18 cellular contexts compared by ENCODE assay signal in the genomic region with DNA sequence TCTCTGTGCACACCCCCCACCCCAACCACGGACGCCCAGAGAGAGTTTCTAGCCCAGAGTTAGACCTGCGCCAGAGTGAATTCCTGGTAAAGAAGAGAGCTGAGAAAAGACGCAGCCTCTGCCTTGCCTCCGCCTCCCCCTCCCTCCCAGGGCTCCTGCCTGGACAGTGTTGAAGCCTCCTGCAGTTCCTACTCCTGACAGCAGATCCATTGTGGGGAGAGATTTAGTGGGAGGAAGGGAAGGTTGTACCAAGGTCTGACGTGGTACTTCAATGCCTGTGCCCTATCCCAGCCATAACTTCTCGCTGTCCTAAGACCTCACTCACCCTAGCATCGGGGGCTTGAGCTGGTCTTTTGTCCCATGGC. TPM values are rescaled to one million over a fixed set of nuclear protein-coding genes. Genes with fewer than 3 reads are reported as not detected.
DNase-seq lines count a peak whose midpoint lies in the region; ATAC-seq and TF ChIP-seq lines count a peak whose summit lies in the region.
"Had no signal": no experiment of that assay in that cellular context is flagged by ENCODE, and none has a peak within 500 bp of the region (broad histone marks: within the 10 kb centered on the region; RNA-seq: fewer than 3 reads in every experiment).

No MANE protein-coding gene starts in this region.

- H3K9me3 Mint-ChIP-seq in glutamatergic neuron (ENCODE audit: unreplicated experiment) (peaks cover 5% of the 10 kb centered on the region), HFFc6 (no peaks in the 10 kb centered on the region)
- H3K9me3 Mint-ChIP-seq: activated naive CD8-positive, alpha-beta T cell treated with anti-CD3 and anti-CD28 coated beads, Interleukin-2, amount 10 ng/mL, durations not matched to agents 7 days and 5 days; activated T-helper 1 cell treated with anti-CD3 and anti-CD28 coated beads, Interleukin-12 subunit alpha, Interleukin-12 subunit beta, Interleukin-2, Interleukin-4 antibody, amounts not matched to agents 30 ng/mL and 10 ng/mL and 1 ng/mL, durations not matched to agents 14 hours and 24 hours and 36 hours had no signal

- peaks cover 4% of the 10 kb centered on the region; the same call in 1 of the 2 replicates for H3K27me3 ChIP-seq in Panc1 (ENCODE audit: control insufficient read depth, insufficient read depth, low read length)

- no peak overlapping the region; a peak in 1 of 4 replicates for H3K4me3 ChIP-seq in Panc1 (ENCODE audit: low read depth in 2 of 2, low read length in 2 of 2)
- H3K4me3 ChIP-seq: gastrocnemius medialis had no signal

- H3K27ac Mint-ChIP-seq in glutamatergic neuron (ENCODE audit: unreplicated experiment), result peak overlapping the region; percentile 68
- H3K27ac Mint-ChIP-seq in HFFc6, result no peak overlapping the region
- H3K27ac Mint-ChIP-seq: activated naive CD8-positive, alpha-beta T cell treated with anti-CD3 and anti-CD28 coated beads, Interleukin-2, amount 10 ng/mL, durations not matched to agents 7 days and 5 days; activated T-helper 1 cell treated with anti-CD3 and anti-CD28 coated beads, Interleukin-12 subunit alpha, Interleukin-12 subunit beta, Interleukin-2, Interleukin-4 antibody, amounts not matched to agents 30 ng/mL and 10 ng/mL and 1 ng/mL, durations not matched to agents 14 hours and 24 hours and 36 hours had no signal

- DNase-seq in SHP77 treated with DMSO at 0.1 percent for 48 hours (lab: John Stamatoyannopoulos, UW), result peak; percentile 4
- no peak for DNase-seq in SHP77 (lab: John Stamatoyannopoulos, UW)
- DNase-seq in Panc1 (ENCODE audit: low read depth, low spot score), result no peak
- peak; percentile 72 for DNase-seq in glutamatergic neuron
- no peak for DNase-seq in T-helper 2 cell
- DNase-seq in HFFc6, result no peak
- DNase-seq: activated naive CD8-positive, alpha-beta T cell treated with anti-CD3 and anti-CD28 coated beads, Interleukin-2, amount 10 ng/mL, durations not matched to agents 7 days and 5 days; gastrocnemius medialis; left ventricle myocardium superior; NCI-H1048; stomach had no signal

- in situ Hi-C loops in Panc1 (cut with HindIII; ENCODE audit: low pct_unique_long_range_greater_than_20kb, low sequenced_read_pairs), result no loop called here

- TF ChIP-seq CTCF in Panc1 (IDR thresholded peaks at IDR 0.05) (no peak), glutamatergic neuron (IDR thresholded peaks at IDR 0.05; ENCODE audit: partially characterized antibody, unreplicated experiment) (no peak), HFFc6 (IDR thresholded peaks at IDR 0.05) (no peak)

- peaks cover 15% of the 10 kb centered on the region for H3K27me3 Mint-ChIP-seq in glutamatergic neuron (ENCODE audit: unreplicated experiment)
- H3K27me3 Mint-ChIP-seq in HFFc6 (ENCODE audit: insufficient read depth), result peaks cover 21% of the 10 kb centered on the region; the same call in 1 of the 2 replicates

- CTCF ChIA-PET in Panc1 (lab: Charles Lee), result interaction anchor here (1.0 kb wide), 1 partner anchor 23 kb away, joined by 3 read pairs; no protein-coding TSS in a partner anchor

- POLR2A ChIA-PET in Panc1 (lab: Charles Lee), result interaction anchor here (0.5 kb wide), 1 partner anchor 65 kb away, joined by 3 read pairs; no protein-coding TSS in a partner anchor

- no peaks in the 10 kb centered on the region for H3K4me1 ChIP-seq in Panc1 (ENCODE audit: control insufficient read depth, insufficient read depth, low read length)
- H3K4me1 ChIP-seq: gastrocnemius medialis had no signal

- H3K36me3 Mint-ChIP-seq in glutamatergic neuron (ENCODE audit: unreplicated experiment) (no peaks in the 10 kb centered on the region), HFFc6 (ENCODE audit: low read depth) (no peaks in the 10 kb centered on the region)
- H3K36me3 Mint-ChIP-seq: activated naive CD8-positive, alpha-beta T cell treated with anti-CD3 and anti-CD28 coated beads, Interleukin-2, amount 10 ng/mL, durations not matched to agents 7 days and 5 days had no signal

- no peaks in the 10 kb centered on the region for H3K9me3 ChIP-seq in Panc1 (ENCODE audit: control insufficient read depth, insufficient read depth, low read depth, low read length)
- H3K9me3 ChIP-seq: gastrocnemius medialis, stomach had no signal

- intact Hi-C loops in Panc1 (cut with micrococcal nuclease; ENCODE audit: unreplicated experiment), result no loop called here

- H3K27ac ChIP-seq in Panc1 (ENCODE audit: low read length), result no peak overlapping the region
- H3K27ac ChIP-seq: gastrocnemius medialis, KMS-11, stomach had no signal

- ATAC-seq in Panc1, result peak; percentile 45; the same call in 1 of the 2 replicates
- ATAC-seq in HG03025 (IDR thresholded peaks at IDR 0.05; ENCODE audit: low FRiP score, unreplicated experiment), result no peak
- ATAC-seq: activated CD4-positive, CD25-positive, alpha-beta regulatory T cell treated with anti-CD3 and anti-CD28 coated beads, Interleukin-2, amount 50 U/mL, for 24 hours; gastrocnemius medialis had no signal

- H3K36me3 ChIP-seq in Panc1 (ENCODE audit: control insufficient read depth, insufficient read depth, low read length), result no peaks in the 10 kb centered on the region
- H3K36me3 ChIP-seq: gastrocnemius medialis, stomach had no signal

- peaks cover 25% of the 10 kb centered on the region for H3K4me1 Mint-ChIP-seq in glutamatergic neuron (ENCODE audit: low read depth, unreplicated experiment)
- H3K4me1 Mint-ChIP-seq in HFFc6 (ENCODE audit: low read depth), result no peaks in the 10 kb centered on the region
- H3K4me1 Mint-ChIP-seq: activated naive CD8-positive, alpha-beta T cell treated with anti-CD3 and anti-CD28 coated beads, Interleukin-2, amount 10 ng/mL, durations not matched to agents 7 days and 5 days had no signal

- BruUV-seq in Panc1 (replicated peaks; lab: Mats Ljungman, UMichigan), result no TSS peak

- H3K4me3 Mint-ChIP-seq in glutamatergic neuron (ENCODE audit: unreplicated experiment) (peak overlapping the region; percentile 84), HFFc6 (no peak overlapping the region)
- H3K4me3 Mint-ChIP-seq: activated naive CD8-positive, alpha-beta T cell treated with anti-CD3 and anti-CD28 coated beads, Interleukin-2, amount 10 ng/mL, durations not matched to agents 7 days and 5 days; activated T-helper 1 cell treated with anti-CD3 and anti-CD28 coated beads, Interleukin-12 subunit alpha, Interleukin-12 subunit beta, Interleukin-2, Interleukin-4 antibody, amounts not matched to agents 30 ng/mL and 10 ng/mL and 1 ng/mL, durations not matched to agents 14 hours and 24 hours and 36 hours had no signal

RNA-seq across cellular contexts. Expression of gene SRRM3, which starts 1.0 kb away (rescaled TPM):
- total RNA-seq in Panc1 (2021; ENCODE audit: unreplicated experiment), result 8.5 TPM
- 8.6 TPM for polyA plus RNA-seq in Panc1 (2012; ENCODE audit: insufficient read length)
- total RNA-seq in glutamatergic neuron (ENCODE audit: unreplicated experiment), result 154 TPM
- total RNA-seq in HFFc6 (2021; fragmentation: NEBNext Ultra II Directional; extraction: Animal tissue kit (Norgen Biotek cat#: 25700)), result under 1 TPM in 5 of 6 experiments, not detected in 1; 0.09 to 0.23 (median 0.18) TPM
- total RNA-seq: activated CD8-positive, alpha-beta memory T cell treated with anti-CD3 and anti-CD28 coated beads for 36 hours; activated naive CD8-positive, alpha-beta T cell treated with anti-CD3 and anti-CD28 coated beads, Interleukin-2, amount 10 ng/mL, durations not matched to agents 7 days and 5 days; activated T-helper 1 cell treated with anti-CD3 and anti-CD28 coated beads, Interleukin-12 subunit alpha, Interleukin-12 subunit beta, Interleukin-2, Interleukin-4 antibody, amounts not matched to agents 30 ng/mL and 10 ng/mL and 1 ng/mL, durations not matched to agents 14 hours and 24 hours and 36 hours; epithelial cell of proximal tubule; OCI-LY7 had no signal

Comparison
In these comparisons a context has a peak if more than half of its experiments do, and no peak if none do; other contexts are left out.
1. DNase-seq: peak in SHP77 treated with DMSO at 0.1 percent for 48 hours (single experiment) and glutamatergic neuron (single experiment); none in SHP77 (0 of 2), Panc1 (single experiment), T-helper 2 cell (0 of 5) and HFFc6 (single experiment).
2. RNA of gene SRRM3, which starts 1.0 kb away (total RNA-seq): 154 TPM in glutamatergic neuron (single experiment); 8.5 TPM in Panc1 (single experiment) and 0.09 to 0.23 TPM in HFFc6; every median in the first group is over 10 times any median in the second.